Comparison of ENCODE assay signal across 17 cellular contexts in the genomic region with DNA sequence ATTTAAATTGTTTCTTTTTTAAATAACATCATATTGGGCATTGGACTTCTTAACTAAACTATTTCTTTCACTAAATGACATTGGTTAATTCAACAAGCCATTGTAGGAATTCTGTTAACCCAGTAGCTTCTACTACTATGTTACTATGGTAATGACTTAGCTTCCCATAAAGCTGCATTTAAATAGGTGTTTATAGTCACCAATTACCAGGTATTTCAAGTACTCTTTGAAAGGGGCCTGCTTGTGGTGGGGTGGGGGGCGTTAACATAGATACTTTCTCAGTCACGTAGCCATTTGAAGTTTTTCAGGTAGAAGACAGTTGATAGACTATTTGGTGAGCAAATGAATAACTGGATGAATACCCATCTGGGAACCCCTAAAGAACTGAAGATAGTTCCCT. TPM values are rescaled to one million over a fixed set of nuclear protein-coding genes. Genes with fewer than 3 reads are reported as not detected.
A peak's percentile ranks its signal among the peaks of the same experiment; 100 is the strongest.
DNase-seq lines count a peak whose midpoint lies in the region; ATAC-seq and TF ChIP-seq lines count a peak whose summit lies in the region.
"Had no signal": no experiment of that assay in that cellular context is flagged by ENCODE, and none has a peak within 500 bp of the region (broad histone marks: within the 10 kb centered on the region; RNA-seq: fewer than 3 reads in every experiment).

No MANE protein-coding gene starts in this region.

- H3K27me3 Mint-ChIP-seq in central memory CD8-positive, alpha-beta T cell: no peaks in the 10 kb centered on the region
- H3K27me3 Mint-ChIP-seq in natural killer cell treated with Interleukin-12 subunit alpha and Interleukin-12 subunit beta and Interleukin-15 and Interleukin-18, amount 100 ng/mL, for 72 hours: no peaks in the 10 kb centered on the region

- TF ChIP-seq CTCF in heart right ventricle (IDR thresholded peaks at IDR 0.05) (no peak), uterus (IDR thresholded peaks at IDR 0.05) (no peak)

- no peaks in the 10 kb centered on the region for H3K9me3 ChIP-seq in heart right ventricle
- H3K9me3 ChIP-seq in uterus: no peaks in the 10 kb centered on the region
- H3K9me3 ChIP-seq: body of pancreas, MG63 had no signal

- no peak for DNase-seq in heart right ventricle
- no peak for DNase-seq in left cardiac atrium
- no peak for DNase-seq in central memory CD8-positive, alpha-beta T cell (ENCODE audit: low spot score in 2 of 2)
- no peak for DNase-seq in natural killer cell treated with Interleukin-12 subunit alpha and Interleukin-12 subunit beta and Interleukin-15 and Interleukin-18, amount 100 ng/mL, for 72 hours (ENCODE audit: low spot score)
- DNase-seq in uterus: no peak
- no peak for DNase-seq in epidermal melanocyte (ENCODE audit: insufficient read length, low spot score)
- no peak for DNase-seq in DMS79 (lab: John Stamatoyannopoulos, UW)
- DNase-seq in ecto neural progenitor cell (ENCODE audit: low spot score): no peak
- DNase-seq: activated gamma-delta T cell treated with Interleukin-2 at 50 U/mL for 16 hours; body of pancreas; effector CD8-positive, alpha-beta T cell; GF-D8; MG63; NCI-H2029 treated with DMSO at 0.1 percent for 48 hours; stimulated activated CD4-positive, alpha-beta T cell treated with anti-CD3 and anti-CD28 coated beads, Interleukin-4, amount 100 ng/mL, for 4 hours had no signal

- peaks cover 27 to 91% (median 81%) of the 10 kb centered on the region in 9 donors for H3K4me1 ChIP-seq in heart right ventricle
- H3K4me1 ChIP-seq in uterus: peaks cover 5 to 28% of the 10 kb centered on the region in 2 donors

- intact Hi-C loops in heart right ventricle (cut with DNase I): no loop called here
- intact Hi-C loops in left cardiac atrium (cut with DNase I): no loop called here
- intact Hi-C loops in uterus (cut with DNase I; ENCODE audit: low total_unique reads): no loop called here

- no peak for ATAC-seq in heart right ventricle
- no peak for ATAC-seq in left cardiac atrium
- ATAC-seq in central memory CD8-positive, alpha-beta T cell (replicated peaks; ENCODE audit: extremely low read depth, poor library complexity, severe bottlenecking): no peak
- no peak for ATAC-seq in natural killer cell treated with Interleukin-12 subunit alpha and Interleukin-12 subunit beta and Interleukin-15 and Interleukin-18, amount 100 ng/mL, for 72 hours
- ATAC-seq: body of pancreas, Panc1 had no signal

- H3K36me3 Mint-ChIP-seq in central memory CD8-positive, alpha-beta T cell (ENCODE audit: insufficient read depth): peaks cover 10% of the 10 kb centered on the region
- no peaks in the 10 kb centered on the region for H3K36me3 Mint-ChIP-seq in natural killer cell treated with Interleukin-12 subunit alpha and Interleukin-12 subunit beta and Interleukin-15 and Interleukin-18, amount 100 ng/mL, for 72 hours

- peaks cover 73% of the 10 kb centered on the region for H3K4me1 Mint-ChIP-seq in central memory CD8-positive, alpha-beta T cell
- peaks cover 59 to 71% of the 10 kb centered on the region in 2 donors for H3K4me1 Mint-ChIP-seq in natural killer cell treated with Interleukin-12 subunit alpha and Interleukin-12 subunit beta and Interleukin-15 and Interleukin-18, amount 100 ng/mL, for 72 hours (ENCODE audit: low read depth in 2 of 2)

- H3K9me3 Mint-ChIP-seq in central memory CD8-positive, alpha-beta T cell: no peaks in the 10 kb centered on the region
- no peaks in the 10 kb centered on the region for H3K9me3 Mint-ChIP-seq in natural killer cell treated with Interleukin-12 subunit alpha and Interleukin-12 subunit beta and Interleukin-15 and Interleukin-18, amount 100 ng/mL, for 72 hours

- no peak for TF ChIP-seq POLR2A in uterus (IDR thresholded peaks at IDR 0.05)

- 84 to 95% methylated on average over 2 of the region's 2 CpGs for WGBS in heart right ventricle, 2 donors

- H3K4me3 ChIP-seq in heart right ventricle (no peak overlapping the region), uterus (no peak overlapping the region)
- H3K4me3 ChIP-seq: body of pancreas, lung, MG63 had no signal

- peak overlapping the region in 8 of 10 donors; percentile 24 to 86 (median 74) for H3K27ac ChIP-seq in heart right ventricle
- peak overlapping the region; percentile 79 to 82 for H3K27ac ChIP-seq in uterus
- H3K27ac ChIP-seq: body of pancreas had no signal

- no peak overlapping the region for H3K4me3 Mint-ChIP-seq in central memory CD8-positive, alpha-beta T cell
- H3K4me3 Mint-ChIP-seq in natural killer cell treated with Interleukin-12 subunit alpha and Interleukin-12 subunit beta and Interleukin-15 and Interleukin-18, amount 100 ng/mL, for 72 hours: no peak overlapping the region

- H3K27me3 ChIP-seq in heart right ventricle: no peaks in the 10 kb centered on the region
- H3K27me3 ChIP-seq in uterus: no peaks in the 10 kb centered on the region
- H3K27me3 ChIP-seq: body of pancreas, MG63 had no signal

- no peaks in the 10 kb centered on the region for H3K36me3 ChIP-seq in heart right ventricle
- no peaks in the 10 kb centered on the region for H3K36me3 ChIP-seq in uterus
- H3K36me3 ChIP-seq: MG63 had no signal

- H3K27ac Mint-ChIP-seq in central memory CD8-positive, alpha-beta T cell (ENCODE audit: low read depth): peak overlapping the region; percentile 55
- peak overlapping the region; percentile 79 to 91 for H3K27ac Mint-ChIP-seq in natural killer cell treated with Interleukin-12 subunit alpha and Interleukin-12 subunit beta and Interleukin-15 and Interleukin-18, amount 100 ng/mL, for 72 hours

RNA-seq across cellular contexts. Expression of a gene that starts 34.0 kb away (rescaled TPM):
- 100 to 1,000 TPM in 8 of 10 donors, 10 to 100 TPM in 2; 45.6 to 269 (median 148) TPM for total RNA-seq in heart right ventricle
- 10 to 100 TPM; 12.2 to 22.3 TPM for polyA plus RNA-seq in heart right ventricle
- total RNA-seq in left cardiac atrium: 100 to 1,000 TPM in 1 of 2 donors, 10 to 100 TPM in 1; 61.8 to 127 TPM
- 100 to 1,000 TPM; 141 to 195 TPM for total RNA-seq in natural killer cell treated with Interleukin-12 subunit alpha and Interleukin-12 subunit beta and Interleukin-15 and Interleukin-18, amount 100 ng/mL, for 72 hours
- total RNA-seq in uterus: 100 to 1,000 TPM; 101 to 358 (median 190) TPM
